ENCODE assay signal across 1 cellular context in genomic region chr16:10597184-10597583, GRCh38.
TF ChIP-seq lines count a peak whose summit lies in the region.

No MANE protein-coding gene starts in this region.

TF ChIP-seq in HepG2, 621 proteins besides CTCF, POLR2A, EP300 and RAD21 (continued from another document):
- TF ChIP-seq ELF3 (CRISPR knock-in tag; IDR thresholded peaks at IDR 0.05), result peak; percentile 38; the same call in 1 of the 2 replicates
- TF ChIP-seq, protein P1, sequence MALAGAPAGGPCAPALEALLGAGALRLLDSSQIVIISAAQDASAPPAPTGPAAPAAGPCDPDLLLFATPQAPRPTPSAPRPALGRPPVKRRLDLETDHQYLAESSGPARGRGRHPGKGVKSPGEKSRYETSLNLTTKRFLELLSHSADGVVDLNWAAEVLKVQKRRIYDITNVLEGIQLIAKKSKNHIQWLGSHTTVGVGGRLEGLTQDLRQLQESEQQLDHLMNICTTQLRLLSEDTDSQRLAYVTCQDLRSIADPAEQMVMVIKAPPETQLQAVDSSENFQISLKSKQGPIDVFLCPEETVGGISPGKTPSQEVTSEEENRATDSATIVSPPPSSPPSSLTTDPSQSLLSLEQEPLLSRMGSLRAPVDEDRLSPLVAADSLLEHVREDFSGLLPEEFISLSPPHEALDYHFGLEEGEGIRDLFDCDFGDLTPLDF (CRISPR knock-in tag; IDR thresholded peaks at IDR 0.05), result no peak
